In genomic region chr5:115497200-115497599, GRCh38 we compare ENCODE assay signal across 20 cellular contexts. TPM values are rescaled to one million over a fixed set of nuclear protein-coding genes. Genes with fewer than 3 reads are reported as not detected.
DNase-seq lines count a peak whose midpoint lies in the region; ATAC-seq and TF ChIP-seq lines count a peak whose summit lies in the region.
"Had no signal": no experiment of that assay in that cellular context is flagged by ENCODE, and none has a peak within 500 bp of the region (broad histone marks: within the 10 kb centered on the region; RNA-seq: fewer than 3 reads in every experiment).

No MANE protein-coding gene starts in this region.

- H3K27me3 Mint-ChIP-seq in brain: peaks cover 4% of the 10 kb centered on the region

- DNase-seq in DMS 273 (lab: John Stamatoyannopoulos, UW; ENCODE audit: unreplicated experiment) (peak; percentile 93), HUDEP-2 (lab: John Stamatoyannopoulos, UW; ENCODE audit: unreplicated experiment in 76 of 76) (peak in 72 of 76 experiments; percentile 9 to 85 (median 61)), left ventricle myocardium superior (peak; percentile 52), NCI-H526 treated with DMSO at 0.1 percent for 48 hours (lab: John Stamatoyannopoulos, UW) (no peak), SHP77 (lab: John Stamatoyannopoulos, UW) (no peak)
- DNase-seq: Calu3; CD8-positive, alpha-beta memory T cell; DMS53; EL; MG63; NCI-H1417; NCI-H187 treated with DMSO at 0.1 percent for 48 hours; NCI-H2107; NCI-H2227 treated with DMSO at 0.1 percent for 48 hours; NCI-H524; NCI-H82; Peyer's patch had no signal

- intact Hi-C loops in left ventricle myocardium superior (cut with micrococcal nuclease): no loop called here

- ATAC-seq in left ventricle myocardium superior (peak; percentile 71), HG03280 (IDR thresholded peaks at IDR 0.05; ENCODE audit: unreplicated experiment) (no peak)
- ATAC-seq: K562 had no signal

- peak overlapping the region in 3 of 5 experiments; percentile 47 to 88 (median 72) for H3K27ac Mint-ChIP-seq in brain
- H3K27ac Mint-ChIP-seq: CD8-positive, alpha-beta memory T cell had no signal

- no peaks in the 10 kb centered on the region for H3K36me3 Mint-ChIP-seq in brain
- H3K36me3 Mint-ChIP-seq: CD8-positive, alpha-beta memory T cell had no signal

- no peak for TF ChIP-seq CTCF in brain (conservative IDR thresholded peaks at IDR 0.05)

- peaks cover 13% of the 10 kb centered on the region for H3K4me1 Mint-ChIP-seq in brain

- peaks cover 0 to 4% (median 0%) of the 10 kb centered on the region in 5 experiments for H3K9me3 Mint-ChIP-seq in brain

- H3K4me3 Mint-ChIP-seq in brain: peak overlapping the region in 1 of 5 experiments; percentile 43
- H3K4me3 Mint-ChIP-seq: CD8-positive, alpha-beta memory T cell had no signal

RNA-seq across cellular contexts. Expression of gene FEM1C, which starts 47.4 kb away (rescaled TPM):
- 4.4 TPM for polyA plus RNA-seq in brain (ENCODE audit: insufficient read depth, low read depth, low replicate concordance)
- 43.1 TPM for total RNA-seq in left ventricle myocardium superior

Comparison
In these comparisons a context has a peak if more than half of its experiments do, and no peak if none do; other contexts are left out.
1. DNase-seq: peak in DMS 273 (single experiment), HUDEP-2 (72 of 76) and left ventricle myocardium superior (single experiment); none in NCI-H526 treated with DMSO at 0.1 percent for 48 hours (single experiment) and SHP77 (0 of 2).